ENCODE assay signal across 10 cellular contexts in the genomic region with DNA sequence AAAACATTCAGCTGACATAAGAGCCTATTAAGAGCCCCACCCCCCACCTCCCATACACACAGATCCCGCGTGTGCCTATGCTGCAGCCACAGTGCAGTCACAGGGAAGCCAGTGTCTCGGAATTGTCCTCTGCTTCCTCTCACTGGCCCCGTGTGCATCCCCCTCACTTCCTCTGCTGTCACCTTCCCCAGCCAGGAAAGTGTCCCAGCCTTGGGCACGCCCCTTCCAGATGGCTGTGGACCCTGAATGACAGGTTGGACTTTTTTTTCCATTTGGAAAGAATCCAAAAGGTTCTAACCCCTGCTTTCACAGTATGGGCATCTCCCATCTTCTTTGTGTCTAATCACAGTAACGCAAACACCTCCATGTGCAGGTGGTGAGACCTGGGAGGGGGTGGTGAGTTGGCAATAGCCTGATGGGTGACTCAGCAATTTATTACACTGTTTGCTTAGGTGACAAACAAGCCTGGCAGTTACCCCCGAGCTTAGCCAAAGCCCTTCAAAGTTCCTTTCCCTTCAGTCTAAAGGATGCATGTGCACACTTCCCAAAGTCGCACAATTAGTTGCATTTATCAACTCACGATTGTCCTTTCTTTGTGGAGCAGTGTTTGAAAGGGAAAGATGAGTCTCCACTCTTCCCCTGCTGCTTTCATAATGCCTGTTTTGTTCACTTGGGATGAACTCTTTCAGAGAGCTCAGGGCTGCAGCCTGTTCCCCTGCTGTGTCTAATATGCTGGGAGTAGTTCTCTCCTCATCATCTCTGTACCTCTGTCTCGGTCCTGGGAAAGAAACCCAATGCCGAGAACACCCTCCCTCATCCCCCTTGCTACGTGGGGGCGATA.
DNase-seq lines count a peak whose midpoint lies in the region; ATAC-seq and TF ChIP-seq lines count a peak whose summit lies in the region.
"Had no signal": no experiment of that assay in that cellular context is flagged by ENCODE, and none has a peak within 500 bp of the region (broad histone marks: within the 10 kb centered on the region; RNA-seq: fewer than 3 reads in every experiment).

No MANE protein-coding gene starts in this region.

- no peak overlapping the region for H3K27ac ChIP-seq in liver (ENCODE audit: low read depth in 1 of 2, low read length in 2 of 2)
- H3K27ac ChIP-seq: psoas muscle, thoracic aorta had no signal

- DNase-seq in Calu3, result peak; percentile 55
- peak; percentile 97 for DNase-seq in NCI-H1105 treated with DMSO at 0.1 percent for 48 hours (lab: John Stamatoyannopoulos, UW)
- DNase-seq in SHP77 treated with DMSO at 0.1 percent for 48 hours (lab: John Stamatoyannopoulos, UW), result peak; percentile 69
- DNase-seq in HUDEP-2 (lab: John Stamatoyannopoulos, UW; ENCODE audit: unreplicated experiment in 76 of 76), result no peak
- DNase-seq: psoas muscle had no signal

- no peak overlapping the region for H3K4me3 ChIP-seq in liver (ENCODE audit: low read depth in 1 of 3, low read length in 3 of 3)
- H3K4me3 ChIP-seq: psoas muscle, thoracic aorta had no signal

- H3K9me3 Mint-ChIP-seq in Calu3 (ENCODE audit: low read depth, unreplicated experiment), result no peaks in the 10 kb centered on the region

- H3K27ac Mint-ChIP-seq in Calu3 (ENCODE audit: unreplicated experiment), result peak overlapping the region; percentile 11

- WGBS in liver, result 68% methylated on average over 13 of the region's 13 CpGs

- H3K27me3 ChIP-seq in liver (ENCODE audit: control insufficient read depth in 4 of 4, insufficient read depth in 4 of 4, low read length in 3 of 4), result no peaks in the 10 kb centered on the region

- H3K36me3 Mint-ChIP-seq in Calu3 (ENCODE audit: insufficient read depth, unreplicated experiment), result peaks cover 5% of the 10 kb centered on the region

- no TSS peak for BruUV-seq in Calu3 (replicated peaks; lab: Mats Ljungman, UMichigan)

- intact Hi-C loops in Calu3 (cut with micrococcal nuclease; ENCODE audit: unreplicated experiment), result no loop called here

- no peak overlapping the region for H3K4me3 Mint-ChIP-seq in Calu3 (ENCODE audit: low read depth, unreplicated experiment)

- H3K27me3 Mint-ChIP-seq in Calu3 (ENCODE audit: unreplicated experiment), result no peaks in the 10 kb centered on the region

- TF ChIP-seq CTCF in Calu3 (IDR thresholded peaks at IDR 0.05; ENCODE audit: unreplicated experiment), result no peak
- TF ChIP-seq CTCF in liver (IDR thresholded peaks at IDR 0.05; ENCODE audit: low read depth, low read length, missing input control), result no peak

- no peaks in the 10 kb centered on the region for H3K9me3 ChIP-seq in liver (ENCODE audit: control insufficient read depth in 4 of 4, low read length in 3 of 4)
- H3K9me3 ChIP-seq: psoas muscle, thoracic aorta had no signal

- H3K4me1 Mint-ChIP-seq in Calu3 (ENCODE audit: low read depth, unreplicated experiment), result peaks cover 31% of the 10 kb centered on the region

- CTCF ChIA-PET in Calu3 (lab: Charles Lee), result no interaction called here

- H3K4me1 ChIP-seq in liver (ENCODE audit: control insufficient read depth in 4 of 4, insufficient read depth in 4 of 4, low read length in 3 of 4), result peaks cover 4 to 41% (median 31%) of the 10 kb centered on the region in 4 donors

- H3K9ac ChIP-seq in liver (ENCODE audit: low read depth in 1 of 2, low read length in 2 of 2), result no peak overlapping the region

- ATAC-seq in GM18873 (IDR thresholded peaks at IDR 0.05; ENCODE audit: low FRiP score, unreplicated experiment) (no peak), HG02588 (IDR thresholded peaks at IDR 0.05; ENCODE audit: unreplicated experiment) (no peak), HG02759 (IDR thresholded peaks at IDR 0.05; ENCODE audit: unreplicated experiment) (no peak)

- peaks cover 0 to 3% (median under 1%) of the 10 kb centered on the region in 4 donors for H3K36me3 ChIP-seq in liver (ENCODE audit: control insufficient read depth in 4 of 4, insufficient read depth in 3 of 4, low read depth in 1 of 4, low read length in 3 of 4)
- H3K36me3 ChIP-seq: thoracic aorta had no signal

- TF ChIP-seq RAD21 in liver (IDR thresholded peaks at IDR 0.05), result no peak

TF ChIP-seq in liver, 16 proteins besides CTCF, POLR2A, EP300 and RAD21:
- TF ChIP-seq RXRA (IDR thresholded peaks at IDR 0.05) (peak in 1 of 2 donors; percentile 33), NR2F2 (IDR thresholded peaks at IDR 0.05) (no peak), HNF4A (conservative IDR thresholded peaks at IDR 0.05) (peak in 1 of 2 donors; percentile 33), YY1 (IDR thresholded peaks at IDR 0.05) (peak; percentile 32), HNF4G (IDR thresholded peaks at IDR 0.05) (no peak), TAF1 (conservative IDR thresholded peaks at IDR 0.05) (no peak), FOXA2 (IDR thresholded peaks at IDR 0.05) (peak; percentile 16), EGR1 (IDR thresholded peaks at IDR 0.05; ENCODE audit: low read depth in 2 of 2) (no peak), FOXA1 (IDR thresholded peaks at IDR 0.05) (no peak), JUND (IDR thresholded peaks at IDR 0.05) (no peak), GABPA (IDR thresholded peaks at IDR 0.05 in 1 of 2, conservative IDR thresholded peaks at IDR 0.05 in 1 of 2) (no peak), SP1 (IDR thresholded peaks at IDR 0.05) (no peak)
- TF ChIP-seq, protein P1, sequence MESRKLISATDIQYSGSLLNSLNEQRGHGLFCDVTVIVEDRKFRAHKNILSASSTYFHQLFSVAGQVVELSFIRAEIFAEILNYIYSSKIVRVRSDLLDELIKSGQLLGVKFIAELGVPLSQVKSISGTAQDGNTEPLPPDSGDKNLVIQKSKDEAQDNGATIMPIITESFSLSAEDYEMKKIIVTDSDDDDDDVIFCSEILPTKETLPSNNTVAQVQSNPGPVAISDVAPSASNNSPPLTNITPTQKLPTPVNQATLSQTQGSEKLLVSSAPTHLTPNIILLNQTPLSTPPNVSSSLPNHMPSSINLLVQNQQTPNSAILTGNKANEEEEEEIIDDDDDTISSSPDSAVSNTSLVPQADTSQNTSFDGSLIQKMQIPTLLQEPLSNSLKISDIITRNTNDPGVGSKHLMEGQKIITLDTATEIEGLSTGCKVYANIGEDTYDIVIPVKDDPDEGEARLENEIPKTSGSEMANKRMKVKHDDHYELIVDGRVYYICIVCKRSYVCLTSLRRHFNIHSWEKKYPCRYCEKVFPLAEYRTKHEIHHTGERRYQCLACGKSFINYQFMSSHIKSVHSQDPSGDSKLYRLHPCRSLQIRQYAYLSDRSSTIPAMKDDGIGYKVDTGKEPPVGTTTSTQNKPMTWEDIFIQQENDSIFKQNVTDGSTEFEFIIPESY (IDR thresholded peaks at IDR 0.05), result no peak
- TF ChIP-seq, protein P2, sequence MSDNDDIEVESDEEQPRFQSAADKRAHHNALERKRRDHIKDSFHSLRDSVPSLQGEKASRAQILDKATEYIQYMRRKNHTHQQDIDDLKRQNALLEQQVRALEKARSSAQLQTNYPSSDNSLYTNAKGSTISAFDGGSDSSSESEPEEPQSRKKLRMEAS (IDR thresholded peaks at IDR 0.05), result peak; percentile 26
- TF ChIP-seq, protein P3, sequence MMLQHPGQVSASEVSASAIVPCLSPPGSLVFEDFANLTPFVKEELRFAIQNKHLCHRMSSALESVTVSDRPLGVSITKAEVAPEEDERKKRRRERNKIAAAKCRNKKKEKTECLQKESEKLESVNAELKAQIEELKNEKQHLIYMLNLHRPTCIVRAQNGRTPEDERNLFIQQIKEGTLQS (IDR thresholded peaks at IDR 0.05), result no peak
- TF ChIP-seq, protein P4, sequence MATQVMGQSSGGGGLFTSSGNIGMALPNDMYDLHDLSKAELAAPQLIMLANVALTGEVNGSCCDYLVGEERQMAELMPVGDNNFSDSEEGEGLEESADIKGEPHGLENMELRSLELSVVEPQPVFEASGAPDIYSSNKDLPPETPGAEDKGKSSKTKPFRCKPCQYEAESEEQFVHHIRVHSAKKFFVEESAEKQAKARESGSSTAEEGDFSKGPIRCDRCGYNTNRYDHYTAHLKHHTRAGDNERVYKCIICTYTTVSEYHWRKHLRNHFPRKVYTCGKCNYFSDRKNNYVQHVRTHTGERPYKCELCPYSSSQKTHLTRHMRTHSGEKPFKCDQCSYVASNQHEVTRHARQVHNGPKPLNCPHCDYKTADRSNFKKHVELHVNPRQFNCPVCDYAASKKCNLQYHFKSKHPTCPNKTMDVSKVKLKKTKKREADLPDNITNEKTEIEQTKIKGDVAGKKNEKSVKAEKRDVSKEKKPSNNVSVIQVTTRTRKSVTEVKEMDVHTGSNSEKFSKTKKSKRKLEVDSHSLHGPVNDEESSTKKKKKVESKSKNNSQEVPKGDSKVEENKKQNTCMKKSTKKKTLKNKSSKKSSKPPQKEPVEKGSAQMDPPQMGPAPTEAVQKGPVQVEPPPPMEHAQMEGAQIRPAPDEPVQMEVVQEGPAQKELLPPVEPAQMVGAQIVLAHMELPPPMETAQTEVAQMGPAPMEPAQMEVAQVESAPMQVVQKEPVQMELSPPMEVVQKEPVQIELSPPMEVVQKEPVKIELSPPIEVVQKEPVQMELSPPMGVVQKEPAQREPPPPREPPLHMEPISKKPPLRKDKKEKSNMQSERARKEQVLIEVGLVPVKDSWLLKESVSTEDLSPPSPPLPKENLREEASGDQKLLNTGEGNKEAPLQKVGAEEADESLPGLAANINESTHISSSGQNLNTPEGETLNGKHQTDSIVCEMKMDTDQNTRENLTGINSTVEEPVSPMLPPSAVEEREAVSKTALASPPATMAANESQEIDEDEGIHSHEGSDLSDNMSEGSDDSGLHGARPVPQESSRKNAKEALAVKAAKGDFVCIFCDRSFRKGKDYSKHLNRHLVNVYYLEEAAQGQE (IDR thresholded peaks at IDR 0.05), result no peak

Comparison
In these comparisons a context has a peak if more than half of its experiments do, and no peak if none do; other contexts are left out.
1. DNase-seq: peak in Calu3 (single experiment), NCI-H1105 treated with DMSO at 0.1 percent for 48 hours (single experiment) and SHP77 treated with DMSO at 0.1 percent for 48 hours (single experiment); none in HUDEP-2 (0 of 76).